Comparison of ENCODE assay signal across 13 cellular contexts in the genomic region with DNA sequence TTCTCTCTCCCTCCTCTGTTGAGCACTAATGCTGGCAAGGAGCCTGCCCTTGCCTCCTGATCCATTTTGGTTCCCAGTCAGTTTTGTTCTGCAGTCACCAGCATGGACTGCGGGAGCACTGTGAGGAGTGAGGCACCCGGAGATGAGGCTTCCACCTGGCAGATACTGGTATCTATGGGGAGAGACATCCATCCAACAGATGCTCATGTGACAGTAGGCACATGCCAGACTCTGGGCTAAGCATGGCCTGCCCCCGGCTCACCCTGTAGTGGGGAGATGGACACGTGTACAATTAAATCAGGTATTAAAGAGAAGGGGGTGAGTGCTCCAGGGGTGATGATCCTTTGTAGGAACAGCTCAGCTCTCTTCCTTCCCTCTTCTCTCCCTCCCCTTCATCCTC.
"Had no signal": no experiment of that assay in that cellular context is flagged by ENCODE, and none has a peak within 500 bp of the region (broad histone marks: within the 10 kb centered on the region; RNA-seq: fewer than 3 reads in every experiment).

No MANE protein-coding gene starts in this region.

- H3K9me3 ChIP-seq: psoas muscle, testis had no signal

- H3K27ac ChIP-seq: brain microvascular endothelial cell, psoas muscle, testis had no signal

- H3K4me3 ChIP-seq: psoas muscle, testis had no signal

- DNase-seq: activated effector memory CD4-positive, alpha-beta T cell treated with Interleukin-2 at 50 U/mL for 16 hours; activated T-cell treated with anti-CD3 and anti-CD28 coated beads, Interleukin-2, amount 50 U/mL, for 1 hour; brain microvascular endothelial cell; left colon; psoas muscle; stimulated activated CD4-positive, alpha-beta T cell treated with anti-CD3 and anti-CD28 coated beads, Interleukin-15, amount 100 ng/mL, for 24 hours; stimulated activated CD4-positive, alpha-beta T cell treated with anti-CD3 and anti-CD28 coated beads, Interleukin-4, amount 100 ng/mL, for 4 hours; stimulated activated naive CD8-positive, alpha-beta T cell treated with anti-CD3 and anti-CD28 coated beads, Interleukin-15, amount 100 ng/mL, for 72 hours; testis had no signal

- H3K27ac Mint-ChIP-seq: activated naive CD4-positive, alpha-beta T cell treated with anti-CD3 and anti-CD28 coated beads, Interleukin-2, amount 50 U/mL, for 24 hours; endodermal cell; natural killer cell treated with Interleukin-12 subunit alpha and Interleukin-12 subunit beta and Interleukin-15 and Interleukin-18, amount 100 ng/mL, for 72 hours had no signal

- H3K9me3 Mint-ChIP-seq: activated naive CD4-positive, alpha-beta T cell treated with anti-CD3 and anti-CD28 coated beads, Interleukin-2, amount 50 U/mL, for 24 hours; endodermal cell; natural killer cell treated with Interleukin-12 subunit alpha and Interleukin-12 subunit beta and Interleukin-15 and Interleukin-18, amount 100 ng/mL, for 72 hours; stimulated activated naive CD8-positive, alpha-beta T cell treated with anti-CD3 and anti-CD28 coated beads, Interleukin-15, amount 100 ng/mL, for 72 hours had no signal

- H3K27me3 ChIP-seq: brain microvascular endothelial cell, testis had no signal

- H3K36me3 Mint-ChIP-seq: activated naive CD4-positive, alpha-beta T cell treated with anti-CD3 and anti-CD28 coated beads, Interleukin-2, amount 50 U/mL, for 24 hours; natural killer cell treated with Interleukin-12 subunit alpha and Interleukin-12 subunit beta and Interleukin-15 and Interleukin-18, amount 100 ng/mL, for 72 hours had no signal

- H3K4me1 Mint-ChIP-seq: activated naive CD4-positive, alpha-beta T cell treated with anti-CD3 and anti-CD28 coated beads, Interleukin-2, amount 50 U/mL, for 24 hours; stimulated activated naive CD8-positive, alpha-beta T cell treated with anti-CD3 and anti-CD28 coated beads, Interleukin-15, amount 100 ng/mL, for 72 hours had no signal

- H3K36me3 ChIP-seq: brain microvascular endothelial cell had no signal

- ATAC-seq: activated CD4-positive, CD25-positive, alpha-beta regulatory T cell treated with anti-CD3 and anti-CD28 coated beads, Interleukin-2, amount 50 U/mL, for 24 hours; left colon; psoas muscle; stimulated activated naive CD8-positive, alpha-beta T cell treated with anti-CD3 and anti-CD28 coated beads, Interleukin-15, amount 100 ng/mL, for 72 hours had no signal

- H3K4me3 Mint-ChIP-seq: activated naive CD4-positive, alpha-beta T cell treated with anti-CD3 and anti-CD28 coated beads, Interleukin-2, amount 50 U/mL, for 24 hours; endodermal cell; natural killer cell treated with Interleukin-12 subunit alpha and Interleukin-12 subunit beta and Interleukin-15 and Interleukin-18, amount 100 ng/mL, for 72 hours; stimulated activated naive CD8-positive, alpha-beta T cell treated with anti-CD3 and anti-CD28 coated beads, Interleukin-15, amount 100 ng/mL, for 72 hours had no signal

- H3K4me1 ChIP-seq: psoas muscle had no signal
